Comparison of ENCODE assay signal across 18 cellular contexts in the genomic region with DNA sequence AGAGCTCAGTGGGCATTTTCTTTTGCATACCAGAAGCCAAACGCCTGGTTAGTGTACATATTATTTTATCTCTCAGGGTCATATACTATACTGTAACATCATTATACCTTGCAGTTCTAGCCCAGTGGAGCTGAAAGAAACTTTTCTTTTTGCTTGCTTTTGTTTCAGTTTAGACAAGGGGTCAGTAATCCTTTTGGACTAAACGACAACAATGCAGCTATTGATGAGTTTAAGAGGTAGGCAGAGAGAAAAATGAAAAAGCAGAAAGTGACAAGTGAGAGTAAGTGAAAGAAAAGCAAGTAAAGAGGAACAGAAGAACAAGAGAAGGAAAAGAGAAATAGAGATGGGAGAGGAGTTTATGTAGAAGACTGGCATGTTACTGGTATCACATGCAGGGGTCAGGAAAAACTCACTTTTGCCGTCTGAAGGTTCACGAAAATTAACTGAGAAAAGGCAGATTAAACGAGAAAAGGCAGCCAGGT. TPM values are rescaled to one million over a fixed set of nuclear protein-coding genes. Genes with fewer than 3 reads are reported as not detected.
A peak's percentile ranks its signal among the peaks of the same experiment; 100 is the strongest.
DNase-seq lines count a peak whose midpoint lies in the region; ATAC-seq and TF ChIP-seq lines count a peak whose summit lies in the region.
"Had no signal": no experiment of that assay in that cellular context is flagged by ENCODE, and none has a peak within 500 bp of the region (broad histone marks: within the 10 kb centered on the region; RNA-seq: fewer than 3 reads in every experiment).

No MANE protein-coding gene starts in this region.

- peaks cover 51% of the 10 kb centered on the region for H3K4me1 Mint-ChIP-seq in activated T-cell treated with anti-CD3 and anti-CD28 coated beads, Interleukin-2, amount 50 U/mL, for 72 hours (ENCODE audit: low read depth)
- peaks cover 31% of the 10 kb centered on the region for H3K4me1 Mint-ChIP-seq in activated T-cell treated with anti-CD3 and anti-CD28 coated beads, Interleukin-2, amount 50 U/mL, for 4 hours (ENCODE audit: low read depth)
- peaks cover 33% of the 10 kb centered on the region for H3K4me1 Mint-ChIP-seq in nephron progenitor cell
- H3K4me1 Mint-ChIP-seq in activated naive CD8-positive, alpha-beta T cell treated with anti-CD3 and anti-CD28 coated beads for 36 hours: peaks cover 36% of the 10 kb centered on the region

- H3K36me3 Mint-ChIP-seq in activated T-cell treated with anti-CD3 and anti-CD28 coated beads, Interleukin-2, amount 50 U/mL, for 72 hours (ENCODE audit: insufficient read depth in 2 of 2): peaks cover 9 to 10% of the 10 kb centered on the region in 2 donors
- no peaks in the 10 kb centered on the region for H3K36me3 Mint-ChIP-seq in activated T-cell treated with anti-CD3 and anti-CD28 coated beads, Interleukin-2, amount 50 U/mL, for 4 hours (ENCODE audit: insufficient read depth)
- no peaks in the 10 kb centered on the region for H3K36me3 Mint-ChIP-seq in nephron progenitor cell (ENCODE audit: low read depth)
- H3K36me3 Mint-ChIP-seq in activated naive CD8-positive, alpha-beta T cell treated with anti-CD3 and anti-CD28 coated beads for 36 hours: peaks cover 20% of the 10 kb centered on the region
- H3K36me3 Mint-ChIP-seq: CD4-positive, CD25-positive, alpha-beta regulatory T cell had no signal

- H3K9me3 Mint-ChIP-seq in activated T-cell treated with anti-CD3 and anti-CD28 coated beads, Interleukin-2, amount 50 U/mL, for 72 hours: peaks cover 5 to 8% of the 10 kb centered on the region in 2 donors
- peaks cover 3% of the 10 kb centered on the region for H3K9me3 Mint-ChIP-seq in activated T-cell treated with anti-CD3 and anti-CD28 coated beads, Interleukin-2, amount 50 U/mL, for 4 hours
- peaks cover 4% of the 10 kb centered on the region for H3K9me3 Mint-ChIP-seq in nephron progenitor cell
- peaks cover 8% of the 10 kb centered on the region for H3K9me3 Mint-ChIP-seq in activated naive CD8-positive, alpha-beta T cell treated with anti-CD3 and anti-CD28 coated beads for 36 hours
- H3K9me3 Mint-ChIP-seq: CD4-positive, CD25-positive, alpha-beta regulatory T cell; GM23338 had no signal

- H3K27me3 Mint-ChIP-seq in activated T-cell treated with anti-CD3 and anti-CD28 coated beads, Interleukin-2, amount 50 U/mL, for 72 hours (ENCODE audit: low read depth): peaks cover 7% of the 10 kb centered on the region
- peaks cover 3% of the 10 kb centered on the region for H3K27me3 Mint-ChIP-seq in activated T-cell treated with anti-CD3 and anti-CD28 coated beads, Interleukin-2, amount 50 U/mL, for 4 hours (ENCODE audit: low read depth)
- no peaks in the 10 kb centered on the region for H3K27me3 Mint-ChIP-seq in nephron progenitor cell (ENCODE audit: low read depth, poor library complexity)
- peaks cover 5% of the 10 kb centered on the region for H3K27me3 Mint-ChIP-seq in activated naive CD8-positive, alpha-beta T cell treated with anti-CD3 and anti-CD28 coated beads for 36 hours

- H3K27ac Mint-ChIP-seq in activated T-cell treated with anti-CD3 and anti-CD28 coated beads, Interleukin-2, amount 50 U/mL, for 72 hours: peak overlapping the region; percentile 32
- peak overlapping the region; percentile 87 for H3K27ac Mint-ChIP-seq in nephron progenitor cell
- H3K27ac Mint-ChIP-seq in activated naive CD8-positive, alpha-beta T cell treated with anti-CD3 and anti-CD28 coated beads for 36 hours: no peak overlapping the region
- H3K27ac Mint-ChIP-seq: B cell, GM23338 had no signal

- in situ Hi-C loops in SK-MEL-5 (cut with HindIII; ENCODE audit: low pct_unique_long_range_greater_than_20kb, low sequenced_read_pairs): no loop called here

- TF ChIP-seq CTCF in nephron progenitor cell (IDR thresholded peaks at IDR 0.05): no peak

- no peak for ATAC-seq in activated T-cell treated with anti-CD3 and anti-CD28 coated beads, Interleukin-2, amount 50 U/mL, for 72 hours (replicated peaks in 1 of 2)
- ATAC-seq in activated T-cell treated with anti-CD3 and anti-CD28 coated beads, Interleukin-2, amount 50 U/mL, for 4 hours: no peak
- ATAC-seq: GM23338 had no signal

- no peak for DNase-seq in activated T-cell treated with anti-CD3 and anti-CD28 coated beads, Interleukin-2, amount 50 U/mL, for 72 hours
- no peak for DNase-seq in activated T-cell treated with anti-CD3 and anti-CD28 coated beads, Interleukin-2, amount 50 U/mL, for 4 hours
- DNase-seq in SK-MEL-5 (ENCODE audit: low read depth, low spot score): peak; percentile 36
- no peak for DNase-seq in nephron progenitor cell
- no peak for DNase-seq in activated naive CD8-positive, alpha-beta T cell treated with anti-CD3 and anti-CD28 coated beads for 36 hours
- no peak for DNase-seq in iPS-NIHi11 (ENCODE audit: low spot score)
- DNase-seq in activated gamma-delta T cell (lab: John Stamatoyannopoulos, UW): no peak
- DNase-seq: CD4-positive, CD25-positive, alpha-beta regulatory T cell; COR-L47; DMS153; KG1; NCI-H1092; NCI-H1436 treated with DMSO at 0.1 percent for 48 hours; NCI-H1930; NK-92 treated with Interleukin-12 subunit alpha and Interleukin-12 subunit beta, amount 100 ng/mL, for 24 hours; SHP77 treated with DMSO at 0.1 percent for 48 hours had no signal

- H3K4me3 Mint-ChIP-seq in activated T-cell treated with anti-CD3 and anti-CD28 coated beads, Interleukin-2, amount 50 U/mL, for 72 hours: no peak overlapping the region
- no peak overlapping the region for H3K4me3 Mint-ChIP-seq in activated T-cell treated with anti-CD3 and anti-CD28 coated beads, Interleukin-2, amount 50 U/mL, for 4 hours
- H3K4me3 Mint-ChIP-seq in nephron progenitor cell: no peak overlapping the region
- no peak overlapping the region for H3K4me3 Mint-ChIP-seq in activated naive CD8-positive, alpha-beta T cell treated with anti-CD3 and anti-CD28 coated beads for 36 hours
- H3K4me3 Mint-ChIP-seq: B cell; CD4-positive, CD25-positive, alpha-beta regulatory T cell; GM23338 had no signal

RNA-seq across cellular contexts. Expression of a gene that starts 47.4 kb away (rescaled TPM):
- total RNA-seq in activated T-cell treated with anti-CD3 and anti-CD28 coated beads, Interleukin-2, amount 50 U/mL, for 72 hours: 100 to 1,000 TPM; 138 to 141 TPM
- 10 to 100 TPM; 58.2 to 65.6 (median 64.5) TPM for total RNA-seq in activated T-cell treated with anti-CD3 and anti-CD28 coated beads, Interleukin-2, amount 50 U/mL, for 4 hours
- total RNA-seq in SK-MEL-5 (2014; rRNA removed; shearing (Covaris generic)): 30.3 and 40.2 TPM in 2 replicates
- 24.4 and 39.1 TPM in 2 replicates for polyA plus RNA-seq in SK-MEL-5 (2015; cell fraction: cytosol; rRNA removed)
- polyA plus RNA-seq in SK-MEL-5 (2015; cell fraction: nucleus; rRNA removed): 82.7 and 87.2 TPM in 2 replicates
- total RNA-seq in activated naive CD8-positive, alpha-beta T cell treated with anti-CD3 and anti-CD28 coated beads for 36 hours: 10 to 100 TPM; 68.1 to 73.1 TPM

RNA-seq across cellular contexts. Expression of a gene that starts 50.9 kb away (rescaled TPM):
- total RNA-seq in activated T-cell treated with anti-CD3 and anti-CD28 coated beads, Interleukin-2, amount 50 U/mL, for 72 hours: 1 to 10 TPM; 7.3 to 9.7 TPM
- 10 to 100 TPM; 12.1 to 16.7 (median 14.9) TPM for total RNA-seq in activated T-cell treated with anti-CD3 and anti-CD28 coated beads, Interleukin-2, amount 50 U/mL, for 4 hours
- total RNA-seq in SK-MEL-5 (2014; rRNA removed; shearing (Covaris generic)): 12.6 and 13.7 TPM in 2 replicates
- 7.5 and 10.0 TPM in 2 replicates for polyA plus RNA-seq in SK-MEL-5 (2015; cell fraction: cytosol; rRNA removed)
- polyA plus RNA-seq in SK-MEL-5 (2015; cell fraction: nucleus; rRNA removed): 2.6 and 2.8 TPM in 2 replicates
- 10 to 100 TPM; 12.8 to 13.0 TPM for total RNA-seq in activated naive CD8-positive, alpha-beta T cell treated with anti-CD3 and anti-CD28 coated beads for 36 hours
